25 cellular contexts compared by ENCODE assay signal in the genomic region with DNA sequence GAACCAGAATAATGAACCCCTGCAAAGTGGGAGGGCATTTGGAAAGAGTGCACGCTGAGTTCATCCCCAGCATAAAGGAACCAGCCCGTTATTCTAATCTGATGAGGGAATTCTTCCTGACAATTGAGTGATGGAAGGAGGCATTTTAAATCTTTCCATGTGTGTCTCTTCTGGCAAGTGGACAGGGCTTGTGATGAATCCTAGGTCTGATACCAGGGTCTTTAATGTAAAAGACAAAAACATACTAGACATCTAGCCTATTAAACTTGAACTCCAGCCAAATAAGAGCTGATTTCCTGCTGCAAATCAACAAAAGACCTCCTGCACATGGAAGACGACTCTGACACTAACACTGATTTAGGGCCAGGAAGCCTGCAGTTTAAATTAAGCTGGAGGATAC.
"Had no signal": no experiment of that assay in that cellular context is flagged by ENCODE, and none has a peak within 500 bp of the region (broad histone marks: within the 10 kb centered on the region; RNA-seq: fewer than 3 reads in every experiment).

No MANE protein-coding gene starts in this region.

- H2AFZ ChIP-seq: hepatocyte had no signal

- H3K27ac Mint-ChIP-seq: activated B cell treated with CpG ODN at 0.5 μM for 24 hours; activated CD4-positive, alpha-beta T cell treated with anti-CD3 and anti-CD28 coated beads for 36 hours; activated naive CD4-positive, alpha-beta T cell treated with anti-CD3 and anti-CD28 coated beads for 36 hours; activated naive CD8-positive, alpha-beta T cell treated with anti-CD3 and anti-CD28 coated beads, Interleukin-2, amount 10 ng/mL, durations not matched to agents 7 days and 5 days; dendritic cell treated with granulocyte-macrophage colony-stimulating factor and Interleukin-4, amounts not matched to agents 40 ng/mL and 50 ng/mL, for 4 days; immature natural killer cell; naive B cell; type B pancreatic cell had no signal

- H3K36me3 ChIP-seq: cardiac muscle cell, left lung, thoracic aorta had no signal

- H3K79me2 ChIP-seq: hepatocyte had no signal

- H3K27ac ChIP-seq: cardiac muscle cell, hepatocyte, left lung, thoracic aorta had no signal

- H3K4me2 ChIP-seq: hepatocyte had no signal

- H3K27me3 Mint-ChIP-seq: activated B cell treated with CpG ODN at 0.5 μM for 24 hours; activated CD4-positive, alpha-beta T cell treated with anti-CD3 and anti-CD28 coated beads for 36 hours; activated naive CD8-positive, alpha-beta T cell treated with anti-CD3 and anti-CD28 coated beads, Interleukin-2, amount 10 ng/mL, durations not matched to agents 7 days and 5 days; dendritic cell treated with granulocyte-macrophage colony-stimulating factor and Interleukin-4, amounts not matched to agents 40 ng/mL and 50 ng/mL, for 4 days; naive B cell; progenitor cell of endocrine pancreas had no signal

- H3K4me1 Mint-ChIP-seq: activated B cell treated with CpG ODN at 0.5 μM for 24 hours; activated CD4-positive, alpha-beta T cell treated with anti-CD3 and anti-CD28 coated beads for 36 hours; activated naive CD8-positive, alpha-beta T cell treated with anti-CD3 and anti-CD28 coated beads, Interleukin-2, amount 10 ng/mL, durations not matched to agents 7 days and 5 days; immature natural killer cell; naive B cell had no signal

- DNase-seq: activated B cell treated with CpG ODN at 0.5 μM for 24 hours; activated CD4-positive, alpha-beta T cell treated with anti-CD3 and anti-CD28 coated beads for 36 hours; activated CD4-positive, alpha-beta T cell treated with anti-CD3 and anti-CD28 coated beads, Interleukin-2, amount 50 U/mL, for 48 hours; activated CD8-positive, alpha-beta memory T cell treated with anti-CD3 and anti-CD28 coated beads, Interleukin-2, amount 50 U/mL, for 48 hours; activated naive CD4-positive, alpha-beta T cell treated with anti-CD3 and anti-CD28 coated beads for 36 hours; activated naive CD8-positive, alpha-beta T cell treated with anti-CD3 and anti-CD28 coated beads, Interleukin-2, amount 10 ng/mL, durations not matched to agents 7 days and 5 days; activated T-cell treated with anti-CD3 and anti-CD28 coated beads, Interleukin-2, amount 50 U/mL, for 48 hours; amniotic stem cell; effector CD8-positive, alpha-beta T cell; glutamatergic neuron; immature natural killer cell; left lung; naive B cell; stimulated activated CD4-positive, alpha-beta T cell treated with anti-CD3 and anti-CD28 coated beads, Interleukin-2, amount 100 ng/mL, for 48 hours; stimulated activated CD8-positive, alpha-beta memory T cell treated with anti-CD3 and anti-CD28 coated beads, Interleukin-4, amount 100 ng/mL, for 48 hours; stimulated activated naive CD4-positive, alpha-beta T cell; T-helper 9 cell had no signal

- ATAC-seq: activated CD4-positive, alpha-beta T cell treated with anti-CD3 and anti-CD28 coated beads for 36 hours; left lung had no signal

- H3K36me3 Mint-ChIP-seq: activated naive CD8-positive, alpha-beta T cell treated with anti-CD3 and anti-CD28 coated beads, Interleukin-2, amount 10 ng/mL, durations not matched to agents 7 days and 5 days; immature natural killer cell; naive B cell; type B pancreatic cell had no signal

- H3K27me3 ChIP-seq: cardiac muscle cell, hepatocyte, left lung had no signal

- H3K9me3 ChIP-seq: left lung, thoracic aorta had no signal

- H3K4me3 Mint-ChIP-seq: activated B cell treated with CpG ODN at 0.5 μM for 24 hours; activated CD4-positive, alpha-beta T cell treated with anti-CD3 and anti-CD28 coated beads for 36 hours; activated naive CD4-positive, alpha-beta T cell treated with anti-CD3 and anti-CD28 coated beads for 36 hours; activated naive CD8-positive, alpha-beta T cell treated with anti-CD3 and anti-CD28 coated beads, Interleukin-2, amount 10 ng/mL, durations not matched to agents 7 days and 5 days; dendritic cell treated with granulocyte-macrophage colony-stimulating factor and Interleukin-4, amounts not matched to agents 40 ng/mL and 50 ng/mL, for 4 days; immature natural killer cell; neural crest cell; type B pancreatic cell had no signal

- H3K4me3 ChIP-seq: cardiac muscle cell, hepatocyte, left lung, lung, thoracic aorta had no signal

- H3K9me3 Mint-ChIP-seq: type B pancreatic cell had no signal

- H3K4me1 ChIP-seq: left lung had no signal
